1 cellular context compared by ENCODE assay signal in genomic region chr15:48910554-48910953, GRCh38. TPM values are rescaled to one million over a fixed set of nuclear protein-coding genes. Genes with fewer than 3 reads are reported as not detected.
"Had no signal": no experiment of that assay in that cellular context is flagged by ENCODE, and none has a peak within 500 bp of the region (broad histone marks: within the 10 kb centered on the region; RNA-seq: fewer than 3 reads in every experiment).

No MANE protein-coding gene starts in this region.

RNA-seq across cellular contexts. Expression of gene SHC4, which starts 53.2 kb away (rescaled TPM):
- total RNA-seq: activated B cell treated with CpG ODN at 0.5 μM for 24 hours had no signal
